1 cellular context compared by ENCODE assay signal in the genomic region with DNA sequence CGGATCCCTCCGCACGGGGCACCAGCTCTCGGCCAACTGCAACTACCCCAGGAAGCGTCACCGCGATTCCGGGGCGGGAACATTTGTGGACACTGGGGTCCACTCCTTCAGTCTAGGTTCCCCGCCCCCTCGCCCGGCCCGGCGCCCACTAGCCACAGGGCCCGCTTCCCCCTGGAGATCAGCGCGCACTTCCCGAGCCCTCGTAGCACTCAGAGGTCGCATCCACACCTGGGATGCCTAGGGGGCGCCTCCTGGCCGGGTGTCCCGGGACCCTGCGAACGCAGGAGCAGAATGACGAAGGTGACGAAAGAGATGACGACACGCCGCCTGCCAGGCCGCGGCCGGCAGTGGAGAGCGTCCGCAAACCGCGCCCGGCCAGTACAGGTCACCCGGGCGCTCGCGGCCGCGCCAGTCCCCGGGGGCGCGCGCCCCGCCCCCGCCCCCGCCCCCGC.
TF ChIP-seq lines count a peak whose summit lies in the region.

No MANE protein-coding gene starts in this region.

TF ChIP-seq in K562, 482 proteins besides CTCF, POLR2A, EP300 and RAD21 (continued from another document):
- TF ChIP-seq, protein P1, sequence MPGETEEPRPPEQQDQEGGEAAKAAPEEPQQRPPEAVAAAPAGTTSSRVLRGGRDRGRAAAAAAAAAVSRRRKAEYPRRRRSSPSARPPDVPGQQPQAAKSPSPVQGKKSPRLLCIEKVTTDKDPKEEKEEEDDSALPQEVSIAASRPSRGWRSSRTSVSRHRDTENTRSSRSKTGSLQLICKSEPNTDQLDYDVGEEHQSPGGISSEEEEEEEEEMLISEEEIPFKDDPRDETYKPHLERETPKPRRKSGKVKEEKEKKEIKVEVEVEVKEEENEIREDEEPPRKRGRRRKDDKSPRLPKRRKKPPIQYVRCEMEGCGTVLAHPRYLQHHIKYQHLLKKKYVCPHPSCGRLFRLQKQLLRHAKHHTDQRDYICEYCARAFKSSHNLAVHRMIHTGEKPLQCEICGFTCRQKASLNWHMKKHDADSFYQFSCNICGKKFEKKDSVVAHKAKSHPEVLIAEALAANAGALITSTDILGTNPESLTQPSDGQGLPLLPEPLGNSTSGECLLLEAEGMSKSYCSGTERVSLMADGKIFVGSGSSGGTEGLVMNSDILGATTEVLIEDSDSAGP (CRISPR knock-in tag; IDR thresholded peaks at IDR 0.05), result peak; percentile 66; the same call in 1 of the 2 replicates
- no peak for TF ChIP-seq SRSF9 (IDR thresholded peaks at IDR 0.05; ENCODE audit: borderline replicate concordance, low read depth, low read length)
- TF ChIP-seq IRF2 (CRISPR knock-in tag; IDR thresholded peaks at IDR 0.05), result no peak
- peak; percentile 78; the same call in 1 of the 2 replicates for TF ChIP-seq MTA1 (IDR thresholded peaks at IDR 0.05; ENCODE audit: borderline replicate concordance)
- TF ChIP-seq CC2D1A (IDR thresholded peaks at IDR 0.05), result peak; percentile 54; the same call in 1 of the 2 replicates
- peak; percentile 42; the same call in 1 of the 2 replicates for TF ChIP-seq KLF13 (tag; IDR thresholded peaks at IDR 0.05; ENCODE audit: borderline replicate concordance, low read depth)
- TF ChIP-seq MTA2 (IDR thresholded peaks at IDR 0.05; ENCODE audit: low read depth), result peak; percentile 55
- TF ChIP-seq JUND (IDR thresholded peaks at IDR 0.05; ENCODE audit: borderline replicate concordance, low read depth, low read length), result peak; percentile 76
- TF ChIP-seq JUND (tag; IDR thresholded peaks at IDR 0.05; ENCODE audit: borderline replicate concordance, low read depth, low read length), result peak; percentile 66; the same call in 1 of the 3 replicates
- TF ChIP-seq HMGN3 (IDR thresholded peaks at IDR 0.05; ENCODE audit: borderline replicate concordance, extremely low read depth, insufficient read length, low read depth, low read length), result peak; percentile 75
- TF ChIP-seq, protein P2, sequence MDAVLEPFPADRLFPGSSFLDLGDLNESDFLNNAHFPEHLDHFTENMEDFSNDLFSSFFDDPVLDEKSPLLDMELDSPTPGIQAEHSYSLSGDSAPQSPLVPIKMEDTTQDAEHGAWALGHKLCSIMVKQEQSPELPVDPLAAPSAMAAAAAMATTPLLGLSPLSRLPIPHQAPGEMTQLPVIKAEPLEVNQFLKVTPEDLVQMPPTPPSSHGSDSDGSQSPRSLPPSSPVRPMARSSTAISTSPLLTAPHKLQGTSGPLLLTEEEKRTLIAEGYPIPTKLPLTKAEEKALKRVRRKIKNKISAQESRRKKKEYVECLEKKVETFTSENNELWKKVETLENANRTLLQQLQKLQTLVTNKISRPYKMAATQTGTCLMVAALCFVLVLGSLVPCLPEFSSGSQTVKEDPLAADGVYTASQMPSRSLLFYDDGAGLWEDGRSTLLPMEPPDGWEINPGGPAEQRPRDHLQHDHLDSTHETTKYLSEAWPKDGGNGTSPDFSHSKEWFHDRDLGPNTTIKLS (IDR thresholded peaks at IDR 0.05; ENCODE audit: borderline replicate concordance, low read depth), result peak; percentile 55; the same call in 1 of the 2 replicates
- no peak for TF ChIP-seq PTBP1 (IDR thresholded peaks at IDR 0.05; ENCODE audit: low read depth, low read length)
- TF ChIP-seq HNRNPLL (IDR thresholded peaks at IDR 0.05; ENCODE audit: low read depth, low read length, poor library complexity, severe bottlenecking), result peak; percentile 69
- peak; percentile 84 for TF ChIP-seq RB1 (IDR thresholded peaks at IDR 0.05; ENCODE audit: low read depth)
- TF ChIP-seq, protein P3, sequence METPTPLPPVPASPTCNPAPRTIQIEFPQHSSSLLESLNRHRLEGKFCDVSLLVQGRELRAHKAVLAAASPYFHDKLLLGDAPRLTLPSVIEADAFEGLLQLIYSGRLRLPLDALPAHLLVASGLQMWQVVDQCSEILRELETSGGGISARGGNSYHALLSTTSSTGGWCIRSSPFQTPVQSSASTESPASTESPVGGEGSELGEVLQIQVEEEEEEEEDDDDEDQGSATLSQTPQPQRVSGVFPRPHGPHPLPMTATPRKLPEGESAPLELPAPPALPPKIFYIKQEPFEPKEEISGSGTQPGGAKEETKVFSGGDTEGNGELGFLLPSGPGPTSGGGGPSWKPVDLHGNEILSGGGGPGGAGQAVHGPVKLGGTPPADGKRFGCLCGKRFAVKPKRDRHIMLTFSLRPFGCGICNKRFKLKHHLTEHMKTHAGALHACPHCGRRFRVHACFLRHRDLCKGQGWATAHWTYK (CRISPR knock-in tag; IDR thresholded peaks at IDR 0.05), result peak; percentile 73
- TF ChIP-seq, protein P4, sequence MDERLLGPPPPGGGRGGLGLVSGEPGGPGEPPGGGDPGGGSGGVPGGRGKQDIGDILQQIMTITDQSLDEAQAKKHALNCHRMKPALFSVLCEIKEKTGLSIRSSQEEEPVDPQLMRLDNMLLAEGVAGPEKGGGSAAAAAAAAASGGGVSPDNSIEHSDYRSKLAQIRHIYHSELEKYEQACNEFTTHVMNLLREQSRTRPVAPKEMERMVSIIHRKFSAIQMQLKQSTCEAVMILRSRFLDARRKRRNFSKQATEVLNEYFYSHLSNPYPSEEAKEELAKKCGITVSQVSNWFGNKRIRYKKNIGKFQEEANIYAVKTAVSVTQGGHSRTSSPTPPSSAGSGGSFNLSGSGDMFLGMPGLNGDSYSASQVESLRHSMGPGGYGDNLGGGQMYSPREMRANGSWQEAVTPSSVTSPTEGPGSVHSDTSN (CRISPR knock-in tag; IDR thresholded peaks at IDR 0.05; ENCODE audit: low read depth), result no peak
- TF ChIP-seq, protein P4 (tag; conservative IDR thresholded peaks at IDR 0.05; ENCODE audit: low read depth), result no peak
- TF ChIP-seq ZNF311 (CRISPR knock-in tag; IDR thresholded peaks at IDR 0.05), result no peak
- TF ChIP-seq HDAC1 (IDR thresholded peaks at IDR 0.05), result peak in 1 of 2 experiments; percentile 74; a peak in 2 of 4 replicates
- TF ChIP-seq RBFOX2 (IDR thresholded peaks at IDR 0.05; ENCODE audit: low read depth, low read length), result peak; percentile 89
- TF ChIP-seq CREBBP (IDR thresholded peaks at IDR 0.05; ENCODE audit: low read depth, low read length), result no peak
- TF ChIP-seq PRPF4 (IDR thresholded peaks at IDR 0.05; ENCODE audit: insufficient read depth, low read depth, low read length, poor library complexity, severe bottlenecking), result peak; percentile 15
- TF ChIP-seq COPS2 (conservative IDR thresholded peaks at IDR 0.05), result no peak
- no peak for TF ChIP-seq FOXA1 (IDR thresholded peaks at IDR 0.05; ENCODE audit: borderline replicate concordance)
